28 cellular contexts compared by ENCODE assay signal in genomic region chr15:82699726-82700125, GRCh38. TPM values are rescaled to one million over a fixed set of nuclear protein-coding genes. Genes with fewer than 3 reads are reported as not detected.
A peak's percentile ranks its signal among the peaks of the same experiment; 100 is the strongest.
DNase-seq lines count a peak whose midpoint lies in the region; ATAC-seq, FAIRE-seq and TF ChIP-seq lines count a peak whose summit lies in the region.
"Had no signal": no experiment of that assay in that cellular context is flagged by ENCODE, and none has a peak within 500 bp of the region (broad histone marks: within the 10 kb centered on the region; RNA-seq: fewer than 3 reads in every experiment).

No MANE protein-coding gene starts in this region.

- ATAC-seq in WTC11 = peak; percentile 99
- ATAC-seq in aorta (ENCODE audit: low FRiP score) = peak; percentile 15
- ATAC-seq: activated naive CD4-positive, alpha-beta T cell treated with anti-CD3 and anti-CD28 coated beads, Interleukin-2, amount 50 U/mL, for 72 hours; activated T-helper 17 cell treated with anti-CD3 and anti-CD28 coated beads, Interleukin-2, amount 50 U/mL, for 72 hours; left cardiac atrium; stimulated activated naive B cell treated with anti-CD40 and anti-IgM and Interleukin-4, amounts not matched to agents 10 μg/mL and 1 μg/mL and 100 μg/mL, for 72 hours had no signal

- DNase-seq in activated CD8-positive, alpha-beta memory T cell treated with anti-CD3 and anti-CD28 coated beads, Interleukin-2, amount 50 U/mL, for 48 hours = peak; percentile 29
- DNase-seq in activated CD8-positive, alpha-beta memory T cell treated with anti-CD3 and anti-CD28 coated beads, Interleukin-2, amount 50 U/mL, for 4 hours = no peak
- DNase-seq in WTC11 (ENCODE audit: low spot score) (peak; percentile 85), left kidney (ENCODE audit: low read depth, low spot score) (peak; percentile 91), aorta (no peak), D721Med (ENCODE audit: insufficient read length, low spot score) (no peak), colonic mucosa (no peak), Calu3 (no peak)
- DNase-seq: activated CD4-positive, alpha-beta T cell treated with anti-CD3 and anti-CD28 coated beads, Interleukin-2, amount 50 U/mL, for 1 hour; central memory CD4-positive, alpha-beta T cell; glutamatergic neuron; Karpas-422; left cardiac atrium; naive B cell; NCI-H1694; NCI-H526; stimulated activated naive B cell treated with anti-CD40 and anti-IgM and Interleukin-4, amounts not matched to agents 10 μg/mL and 1 μg/mL and 100 μg/mL, for 72 hours; uterus had no signal

- H3K4me1 Mint-ChIP-seq in WTC11 (peaks cover 15% of the 10 kb centered on the region), Calu3 (ENCODE audit: low read depth, unreplicated experiment) (no peaks in the 10 kb centered on the region)
- H3K4me1 Mint-ChIP-seq: activated T-helper 17 cell treated with anti-CD3 and anti-CD28 coated beads, Interleukin-2, amount 50 U/mL, for 72 hours; naive B cell; stimulated activated naive B cell treated with anti-CD40 and anti-IgM and Interleukin-4, amounts not matched to agents 10 μg/mL and 1 μg/mL and 100 μg/mL, for 72 hours had no signal

- no peak overlapping the region for H3K4me3 ChIP-seq in aorta (ENCODE audit: low read length in 2 of 2)
- H3K4me3 ChIP-seq in colonic mucosa = no peak overlapping the region
- H3K4me3 ChIP-seq: suprapubic skin, uterus had no signal

- no peak overlapping the region for H3K9ac ChIP-seq in colonic mucosa (ENCODE audit: low read depth in 2 of 2, low read length in 2 of 2)

- FAIRE-seq in D721Med (lab: Jason Lieb, UNC) = no peak
- FAIRE-seq: astrocyte, GM19239 had no signal

- no peaks in the 10 kb centered on the region for H3K27me3 Mint-ChIP-seq in WTC11 (ENCODE audit: low read depth)
- no peaks in the 10 kb centered on the region for H3K27me3 Mint-ChIP-seq in Calu3 (ENCODE audit: unreplicated experiment)

- POLR2A ChIA-PET in WTC11 (lab: Charles Lee) = interaction anchor here (1.0 kb wide), 1 partner anchor 9 kb away, joined by 4 read pairs; no protein-coding TSS in a partner anchor

- H3K9me3 ChIP-seq in aorta (ENCODE audit: control insufficient read depth, low read length) (no peaks in the 10 kb centered on the region), colonic mucosa (no peaks in the 10 kb centered on the region)
- H3K9me3 ChIP-seq: suprapubic skin, uterus had no signal

- H3K27me3 ChIP-seq in aorta (ENCODE audit: control insufficient read depth in 1 of 2, insufficient read depth in 2 of 2, low read length in 1 of 2) (no peaks in the 10 kb centered on the region), colonic mucosa (no peaks in the 10 kb centered on the region)
- H3K27me3 ChIP-seq: suprapubic skin, uterus had no signal

- H3K4me3 Mint-ChIP-seq in WTC11 (peak overlapping the region; percentile 23; the same call in 1 of the 2 replicates), Calu3 (ENCODE audit: low read depth, unreplicated experiment) (no peak overlapping the region)
- H3K4me3 Mint-ChIP-seq: activated T-helper 17 cell treated with anti-CD3 and anti-CD28 coated beads, Interleukin-2, amount 50 U/mL, for 72 hours; naive B cell; stimulated activated naive B cell treated with anti-CD40 and anti-IgM and Interleukin-4, amounts not matched to agents 10 μg/mL and 1 μg/mL and 100 μg/mL, for 72 hours; T-helper 2 cell treated with Interferon-gamma antibody and Interleukin-4, amounts not matched to agents 5 μg/mL and 100 μg/mL, for 36 hours had no signal

- no peak overlapping the region for H3K27ac ChIP-seq in aorta (ENCODE audit: low read depth in 1 of 2, low read length in 2 of 2)
- H3K27ac ChIP-seq in colonic mucosa = no peak overlapping the region
- H3K27ac ChIP-seq: epithelial cell of prostate, RWPE1, suprapubic skin, uterus, VCaP had no signal

- H3K4me1 ChIP-seq in aorta (ENCODE audit: control insufficient read depth in 1 of 2, insufficient read depth in 2 of 2, low read length in 2 of 2) (no peaks in the 10 kb centered on the region), colonic mucosa (no peaks in the 10 kb centered on the region)
- H3K4me1 ChIP-seq: suprapubic skin, uterus had no signal

- H3K27ac Mint-ChIP-seq in WTC11 = peak overlapping the region; percentile 80; the same call in 1 of the 2 replicates
- H3K27ac Mint-ChIP-seq in Calu3 (ENCODE audit: unreplicated experiment) = no peak overlapping the region
- H3K27ac Mint-ChIP-seq: activated naive CD4-positive, alpha-beta T cell treated with anti-CD3 and anti-CD28 coated beads, Interleukin-2, amount 50 U/mL, for 72 hours; activated T-helper 17 cell treated with anti-CD3 and anti-CD28 coated beads, Interleukin-2, amount 50 U/mL, for 72 hours; stimulated activated naive B cell treated with anti-CD40 and anti-IgM and Interleukin-4, amounts not matched to agents 10 μg/mL and 1 μg/mL and 100 μg/mL, for 72 hours; T-helper 2 cell treated with Interferon-gamma antibody and Interleukin-4, amounts not matched to agents 5 μg/mL and 100 μg/mL, for 36 hours had no signal

- H3K36me3 ChIP-seq in aorta (ENCODE audit: control insufficient read depth in 1 of 2, insufficient read depth in 2 of 2, low read length in 1 of 2) (no peaks in the 10 kb centered on the region), colonic mucosa (no peaks in the 10 kb centered on the region)
- H3K36me3 ChIP-seq: suprapubic skin, uterus had no signal

- no peaks in the 10 kb centered on the region for H3K9me3 Mint-ChIP-seq in WTC11
- no peaks in the 10 kb centered on the region for H3K9me3 Mint-ChIP-seq in Calu3 (ENCODE audit: low read depth, unreplicated experiment)
- H3K9me3 Mint-ChIP-seq: activated naive CD4-positive, alpha-beta T cell treated with anti-CD3 and anti-CD28 coated beads, Interleukin-2, amount 50 U/mL, for 72 hours; activated T-helper 17 cell treated with anti-CD3 and anti-CD28 coated beads, Interleukin-2, amount 50 U/mL, for 72 hours; stimulated activated naive B cell treated with anti-CD40 and anti-IgM and Interleukin-4, amounts not matched to agents 10 μg/mL and 1 μg/mL and 100 μg/mL, for 72 hours; T-helper 2 cell treated with Interferon-gamma antibody and Interleukin-4, amounts not matched to agents 5 μg/mL and 100 μg/mL, for 36 hours had no signal

- 28 to 39% methylated on average over 11 of the region's 11 CpGs for WGBS in aorta, 2 donors

- no peak for TF ChIP-seq CTCF in WTC11 (IDR thresholded peaks at IDR 0.05)
- no peak for TF ChIP-seq CTCF in D721Med (IDR thresholded peaks at IDR 0.05; ENCODE audit: insufficient read depth, missing control alignments)
- no peak for TF ChIP-seq CTCF in colonic mucosa (IDR thresholded peaks at IDR 0.05)
- no peak for TF ChIP-seq CTCF in Calu3 (IDR thresholded peaks at IDR 0.05; ENCODE audit: unreplicated experiment)

- BruUV-seq in Calu3 (replicated peaks; lab: Mats Ljungman, UMichigan) = no TSS peak

- intact Hi-C loops in aorta (cut with DNase I) (no loop called here), colonic mucosa (cut with DNase I) (no loop called here), Calu3 (cut with micrococcal nuclease; ENCODE audit: unreplicated experiment) (no loop called here)

- H3K36me3 Mint-ChIP-seq in WTC11 (no peaks in the 10 kb centered on the region), Calu3 (ENCODE audit: insufficient read depth, unreplicated experiment) (no peaks in the 10 kb centered on the region)
- H3K36me3 Mint-ChIP-seq: activated naive CD4-positive, alpha-beta T cell treated with anti-CD3 and anti-CD28 coated beads, Interleukin-2, amount 50 U/mL, for 72 hours; naive B cell; stimulated activated naive B cell treated with anti-CD40 and anti-IgM and Interleukin-4, amounts not matched to agents 10 μg/mL and 1 μg/mL and 100 μg/mL, for 72 hours had no signal

- CTCF ChIA-PET in WTC11 (lab: Charles Lee) = no interaction called here
- CTCF ChIA-PET in Calu3 (lab: Charles Lee) = no interaction called here

TF ChIP-seq in WTC11, 78 proteins besides CTCF, POLR2A, EP300 and RAD21 (continues in another document):
- TF ChIP-seq ZNF232 (CRISPR knock-in tag; IDR thresholded peaks at IDR 0.05) = no peak
- no peak for TF ChIP-seq GABPB1 (CRISPR knock-in tag; IDR thresholded peaks at IDR 0.05)
- TF ChIP-seq ZNF425 (CRISPR knock-in tag; conservative IDR thresholded peaks at IDR 0.05) = no peak

RNA-seq across cellular contexts. Expression of gene AP3B2, which starts 9.9 kb away (rescaled TPM):
- 15.2 to 17.7 TPM (median 17.5 TPM) in 3 replicates for total RNA-seq in WTC11 (2021)
- total RNA-seq in aorta = under 1 TPM; 0.16 to 0.42 TPM
- 1 to 10 TPM in 1 of 2 donors, not detected in 1; 1.6 TPM for polyA plus RNA-seq in aorta
- 1 to 10 TPM in 1 of 2 donors, under 1 TPM in 1; 0.82 to 1.2 TPM for total RNA-seq in colonic mucosa
- total RNA-seq in Calu3 (2022) = 13.1 and 24.7 TPM in 2 replicates

RNA-seq across cellular contexts. Expression of gene CPEB1, which starts 52.6 kb away (rescaled TPM):
- 2.5 to 3.9 TPM (median 3.2 TPM) in 3 replicates for total RNA-seq in WTC11 (2021)
- 10 to 100 TPM in 1 of 2 donors, 1 to 10 TPM in 1; 1.1 to 10.3 TPM for total RNA-seq in aorta
- 1 to 10 TPM in 1 of 2 donors, under 1 TPM in 1; 0.88 to 4.1 TPM for polyA plus RNA-seq in aorta
- total RNA-seq in colonic mucosa = 1 to 10 TPM in 1 of 2 donors, under 1 TPM in 1; 0.40 to 1.4 TPM
- 5.3 and 7.6 TPM in 2 replicates for total RNA-seq in Calu3 (2022)
- total RNA-seq: A673; activated naive CD4-positive, alpha-beta T cell treated with anti-CD3 and anti-CD28 coated beads, Interleukin-2, amount 50 U/mL, for 72 hours had no signal

Comparison
In these comparisons a context has a peak if more than half of its experiments do, and no peak if none do; other contexts are left out.
1. DNase-seq: peak in activated CD8-positive, alpha-beta memory T cell treated with anti-CD3 and anti-CD28 coated beads, Interleukin-2, amount 50 U/mL, for 48 hours (single experiment), WTC11 (single experiment) and left kidney (single experiment); none in activated CD8-positive, alpha-beta memory T cell treated with anti-CD3 and anti-CD28 coated beads, Interleukin-2, amount 50 U/mL, for 4 hours (single experiment), aorta (0 of 2), D721Med (single experiment), colonic mucosa (single experiment) and Calu3 (single experiment).